ENCODE assay signal across 1 cellular context in the genomic region with DNA sequence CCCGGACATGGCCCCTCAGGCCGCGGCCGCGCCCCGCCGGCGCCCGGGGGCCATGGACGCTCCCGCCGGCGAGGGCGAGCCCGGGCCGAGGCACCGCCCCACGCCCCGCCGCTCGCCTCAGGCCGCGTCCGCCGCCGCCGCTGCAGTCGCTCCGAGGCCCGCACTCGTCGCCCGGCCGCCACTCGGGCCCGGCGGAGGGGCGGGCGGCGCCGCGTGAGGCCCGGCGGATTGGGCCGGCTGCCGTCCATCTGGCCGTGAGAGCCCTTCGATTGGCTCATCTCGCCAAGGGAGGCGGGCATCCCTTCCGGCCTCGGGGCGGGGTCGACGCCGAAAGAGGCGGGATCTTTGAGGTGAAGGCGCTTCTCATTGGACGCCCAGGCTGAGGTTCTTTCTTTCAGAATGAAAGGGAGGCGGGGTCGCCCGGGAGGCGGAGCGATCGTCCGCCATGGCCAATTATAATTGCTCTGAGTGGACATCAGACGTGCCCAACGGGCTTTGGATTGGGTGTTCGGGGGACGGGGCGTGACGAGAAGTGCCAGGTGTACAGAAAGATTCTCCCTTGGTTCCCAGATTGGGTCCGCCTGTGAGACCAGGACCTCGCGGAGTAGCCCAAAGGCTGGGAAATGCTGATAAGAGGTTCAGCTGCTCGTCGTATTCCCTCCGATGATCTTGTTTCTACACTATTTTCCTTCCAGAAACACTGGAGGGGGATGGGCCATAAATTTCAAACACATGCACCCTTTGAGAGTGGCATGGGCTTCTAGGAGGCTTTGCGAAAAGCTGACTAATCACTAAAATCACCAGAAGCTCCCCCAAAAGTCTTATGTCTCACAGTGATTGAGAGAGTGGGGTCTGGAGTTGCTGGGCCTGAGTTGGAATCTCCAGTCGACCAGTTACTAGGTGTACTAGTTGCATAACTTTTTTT.
TF ChIP-seq lines count a peak whose summit lies in the region.

A gene with protein sequence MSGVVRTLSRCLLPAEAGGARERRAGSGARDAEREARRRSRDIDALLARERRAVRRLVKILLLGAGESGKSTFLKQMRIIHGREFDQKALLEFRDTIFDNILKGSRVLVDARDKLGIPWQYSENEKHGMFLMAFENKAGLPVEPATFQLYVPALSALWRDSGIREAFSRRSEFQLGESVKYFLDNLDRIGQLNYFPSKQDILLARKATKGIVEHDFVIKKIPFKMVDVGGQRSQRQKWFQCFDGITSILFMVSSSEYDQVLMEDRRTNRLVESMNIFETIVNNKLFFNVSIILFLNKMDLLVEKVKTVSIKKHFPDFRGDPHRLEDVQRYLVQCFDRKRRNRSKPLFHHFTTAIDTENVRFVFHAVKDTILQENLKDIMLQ (minus strand): TSS at position 156 of the 925 bp plus-strand sequence. CDS start 147 bp downstream, at position 9.

TF ChIP-seq in HEK293, 187 proteins besides CTCF, POLR2A, EP300 and RAD21 (continued from another document):
- TF ChIP-seq, protein P1, sequence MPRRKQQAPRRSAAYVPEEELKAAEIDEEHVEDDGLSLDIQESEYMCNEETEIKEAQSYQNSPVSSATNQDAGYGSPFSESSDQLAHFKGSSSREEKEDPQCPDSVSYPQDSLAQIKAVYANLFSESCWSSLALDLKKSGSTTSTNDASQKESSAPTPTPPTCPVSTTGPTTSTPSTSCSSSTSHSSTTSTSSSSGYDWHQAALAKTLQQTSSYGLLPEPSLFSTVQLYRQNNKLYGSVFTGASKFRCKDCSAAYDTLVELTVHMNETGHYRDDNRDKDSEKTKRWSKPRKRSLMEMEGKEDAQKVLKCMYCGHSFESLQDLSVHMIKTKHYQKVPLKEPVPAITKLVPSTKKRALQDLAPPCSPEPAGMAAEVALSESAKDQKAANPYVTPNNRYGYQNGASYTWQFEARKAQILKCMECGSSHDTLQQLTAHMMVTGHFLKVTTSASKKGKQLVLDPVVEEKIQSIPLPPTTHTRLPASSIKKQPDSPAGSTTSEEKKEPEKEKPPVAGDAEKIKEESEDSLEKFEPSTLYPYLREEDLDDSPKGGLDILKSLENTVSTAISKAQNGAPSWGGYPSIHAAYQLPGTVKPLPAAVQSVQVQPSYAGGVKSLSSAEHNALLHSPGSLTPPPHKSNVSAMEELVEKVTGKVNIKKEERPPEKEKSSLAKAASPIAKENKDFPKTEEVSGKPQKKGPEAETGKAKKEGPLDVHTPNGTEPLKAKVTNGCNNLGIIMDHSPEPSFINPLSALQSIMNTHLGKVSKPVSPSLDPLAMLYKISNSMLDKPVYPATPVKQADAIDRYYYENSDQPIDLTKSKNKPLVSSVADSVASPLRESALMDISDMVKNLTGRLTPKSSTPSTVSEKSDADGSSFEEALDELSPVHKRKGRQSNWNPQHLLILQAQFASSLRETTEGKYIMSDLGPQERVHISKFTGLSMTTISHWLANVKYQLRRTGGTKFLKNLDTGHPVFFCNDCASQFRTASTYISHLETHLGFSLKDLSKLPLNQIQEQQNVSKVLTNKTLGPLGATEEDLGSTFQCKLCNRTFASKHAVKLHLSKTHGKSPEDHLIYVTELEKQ (tag by site-specific recombination; IDR thresholded peaks at IDR 0.05; ENCODE audit: borderline replicate concordance), result no peak
- TF ChIP-seq ZBTB20 (tag by site-specific recombination; IDR thresholded peaks at IDR 0.05), result no peak
